8 cellular contexts compared by ENCODE assay signal in genomic region chr21:33266050-33266783, GRCh38. TPM values are rescaled to one million over a fixed set of nuclear protein-coding genes. Genes with fewer than 3 reads are reported as not detected.
DNase-seq lines count a peak whose midpoint lies in the region; ATAC-seq, FAIRE-seq and TF ChIP-seq lines count a peak whose summit lies in the region.

TSS of gene IL10RB (plus strand) at chr21:33266367. CDS start at chr21:33266466, 99 bp downstream.

- H3K9me3 ChIP-seq in HepG2 (ENCODE audit: low read length) = no peaks in the 10 kb centered on the region

- H3K4me1 ChIP-seq in HepG2 (ENCODE audit: insufficient read depth, low read length) = peaks cover 50% of the 10 kb centered on the region

- H3K27ac ChIP-seq in HepG2 (ENCODE audit: extremely low read length, insufficient read depth, low read length) = peak within 1 kb of the TSS; percentile 62

- BruUV-seq in HepG2 (replicated peaks; lab: Mats Ljungman, UMichigan) = no TSS peak

- H3K36me3 ChIP-seq in HepG2 (replicated peaks in 1 of 2; ENCODE audit: control insufficient read depth in 1 of 2, insufficient read depth in 2 of 2, low read length in 2 of 2) = peaks cover 7 to 10% of the 10 kb centered on the region in 2 experiments; a peak in 4 of 5 replicates

- H3K9ac ChIP-seq in HepG2 (ENCODE audit: insufficient read depth, low read depth, low read length) = peak within 1 kb of the TSS; percentile 73

- intact Hi-C loops in HepG2 (cut with micrococcal nuclease; ENCODE audit: unreplicated experiment) = loop anchor here (5.0 kb wide), 2 partner anchors 34 to 64 kb away; no protein-coding TSS in a partner anchor

- POLR2A ChIA-PET in HepG2 (lab: Yijun Ruan, JAX) = interaction anchor here (0.9 to 2.8 kb wide), 3 partner anchors 36 to 63 kb away, joined by 4 to 15 read pairs (median 4); partner anchors contain the start of genes IFNAR1 and IFNAR2

- no peak for TF ChIP-seq RAD21 in HepG2 (CRISPR knock-in tag; IDR thresholded peaks at IDR 0.05)

- peak; percentile 22; the same call in 1 of the 2 replicates for TF ChIP-seq CTCF in HepG2 (CRISPR knock-in tag; IDR thresholded peaks at IDR 0.05)

- no peak within 1 kb of the TSS for H2AFZ ChIP-seq in HepG2 (ENCODE audit: low read length)

- H4K20me1 ChIP-seq in HepG2 (ENCODE audit: insufficient read depth, low read length) = no peaks in the 10 kb centered on the region

- CTCF ChIA-PET in HepG2 (lab: Yijun Ruan, JAX; ENCODE audit: low intra/inter-chr PET ratio, low total read pairs) = no interaction called here

- H3K4me2 ChIP-seq in HepG2 (ENCODE audit: low read depth, low read length) = peak within 1 kb of the TSS; percentile 94

- ATAC-seq in HG03159 (IDR thresholded peaks at IDR 0.05; ENCODE audit: unreplicated experiment) (peak; percentile 41), HepG2 (peak; percentile 85)

- no peak for FAIRE-seq in HepG2 (lab: Jason Lieb, UNC)

- peak in 1 of 2 experiments; percentile 68; a peak in 2 of 4 replicates for TF ChIP-seq POLR2A in HepG2 (IDR thresholded peaks at IDR 0.05; ENCODE audit: insufficient read depth in 1 of 2, low read depth in 2 of 2, low read length in 2 of 2)

- 62% methylated on average over 7 of the region's 60 CpGs for WGBS in HepG2 (ENCODE audit: low lambda C conversion rate)

- H3K79me2 ChIP-seq in HepG2 (ENCODE audit: insufficient read depth, low read length) = no peaks in the 10 kb centered on the region

- DNase-seq in NCI-H2081 (lab: John Stamatoyannopoulos, UW) = peak; percentile 38 to 55
- no peak for DNase-seq in NCI-H2081 treated with DMSO at 0.1 percent for 48 hours (lab: John Stamatoyannopoulos, UW)
- peak; percentile 92 for DNase-seq in NCI-H69 (lab: John Stamatoyannopoulos, UW)
- DNase-seq in activated CD4-positive, alpha-beta T cell treated with anti-CD3 and anti-CD28 coated beads, Interleukin-2, amount 50 U/mL, for 1 hour = peak; percentile 70
- peak; percentile 54 for DNase-seq in dedifferentiated amniotic fluid mesenchymal stem cell (ENCODE audit: extremely low spot score)
- DNase-seq in HepG2 (ENCODE audit: low spot score) = peak; percentile 29
- peak; percentile 59 to 75 for DNase-seq in stimulated activated CD4-positive, alpha-beta T cell treated with anti-CD3 and anti-CD28 coated beads, Interleukin-2, amount 100 ng/mL, for 48 hours

- H3K27me3 ChIP-seq in HepG2 (ENCODE audit: control insufficient read depth in 1 of 2, insufficient read depth in 2 of 2, low read length in 2 of 2) = no peaks in the 10 kb centered on the region; a peak in 1 of 5 replicates

- in situ Hi-C loops in HepG2 (cut with HindIII; ENCODE audit: extremely low pct_ligation_motif_present, low pct_unique_long_range_greater_than_20kb) = no loop called here

- TF ChIP-seq EP300 in HepG2 (IDR thresholded peaks at IDR 0.05; ENCODE audit: low read depth in 2 of 2, low read length in 2 of 2) (no peak), HepG2 (CRISPR knock-in tag; IDR thresholded peaks at IDR 0.05; ENCODE audit: borderline replicate concordance) (no peak)

- H3K4me3 ChIP-seq in HepG2 (replicated peaks in 1 of 3; ENCODE audit: insufficient read depth in 1 of 3, low read depth in 2 of 3, low read length in 3 of 3) = peak within 1 kb of the TSS; percentile 85 to 89 (median 85)

TF ChIP-seq in HepG2, 621 proteins besides CTCF, POLR2A, EP300 and RAD21 (continues in another document):
- TF ChIP-seq ZNF737 (CRISPR knock-in tag; IDR thresholded peaks at IDR 0.05; ENCODE audit: borderline replicate concordance) (no peak), AGO1 (IDR thresholded peaks at IDR 0.05; ENCODE audit: low read depth, low read length, poor library complexity, severe bottlenecking) (peak; percentile 83), ELF1 (CRISPR knock-in tag; IDR thresholded peaks at IDR 0.05) (peak; percentile 83), PRMT3 (CRISPR knock-in tag; IDR thresholded peaks at IDR 0.05; ENCODE audit: borderline replicate concordance, low read depth) (no peak), ZFP91 (CRISPR knock-in tag; IDR thresholded peaks at IDR 0.05; ENCODE audit: borderline replicate concordance) (peak; percentile 49; the same call in 1 of the 2 replicates), RBM39 (IDR thresholded peaks at IDR 0.05; ENCODE audit: low read depth, low read length, poor library complexity, severe bottlenecking) (peak; percentile 55), PLRG1 (conservative IDR thresholded peaks at IDR 0.05) (no peak), MAX (IDR thresholded peaks at IDR 0.05) (peak; percentile 27; the same call in 1 of the 2 replicates), ZNF331 (CRISPR knock-in tag; IDR thresholded peaks at IDR 0.05) (0 out of 2 replicates have a peak, but pooled peaks have one; percentile 40), CENPT (CRISPR knock-in tag; IDR thresholded peaks at IDR 0.05; ENCODE audit: low read depth) (no peak), ZGPAT (CRISPR knock-in tag; IDR thresholded peaks at IDR 0.05) (peak; percentile 77), ZNF549 (CRISPR knock-in tag; IDR thresholded peaks at IDR 0.05) (no peak), ADNP (CRISPR knock-in tag; IDR thresholded peaks at IDR 0.05) (no peak), E2F5 (CRISPR knock-in tag; conservative IDR thresholded peaks at IDR 0.05) (no peak), SOX5 (CRISPR knock-in tag; IDR thresholded peaks at IDR 0.05; ENCODE audit: borderline replicate concordance) (0 out of 2 replicates have a peak, but pooled peaks have one; percentile 15)

RNA-seq across cellular contexts. Expression of gene IL10RB, which starts in this region (rescaled TPM):
- total RNA-seq in HepG2 (2016; rRNA removed; fragmentation: Illumina TruSeq; extraction: Trizol) = 10.7 and 17.4 TPM in 2 replicates
- total RNA-seq in HepG2 (2016; cell fraction: cytosol; rRNA removed; fragmentation: Illumina TruSeq; extraction: Trizol; ENCODE audit: low read depth) = 6.5 and 7.9 TPM in 2 replicates
- 11.7 and 17.3 TPM in 2 replicates for total RNA-seq in HepG2 (2016; cell fraction: insoluble cytoplasmic fraction; rRNA removed; fragmentation: Illumina TruSeq; extraction: Trizol)
- total RNA-seq in HepG2 (2016; cell fraction: membrane; rRNA removed; fragmentation: Illumina TruSeq; extraction: Trizol) = 13.3 and 14.5 TPM in 2 replicates
- 13.1 and 13.5 TPM in 2 replicates for total RNA-seq in HepG2 (2016; cell fraction: nucleus; rRNA removed; fragmentation: Illumina TruSeq; extraction: Trizol)
- polyA plus RNA-seq in HepG2 (2011; rRNA removed) = 18.2 and 19.1 TPM in 2 replicates
- 15.4 and 21.8 TPM in 2 replicates for polyA plus RNA-seq in HepG2 (2011; cell fraction: cytosol; rRNA removed)
- polyA plus RNA-seq in HepG2 (2011; cell fraction: nucleus; rRNA removed) = 5.0 and 8.8 TPM in 2 replicates
- 10.7 and 14.3 TPM in 2 replicates for polyA plus RNA-seq in HepG2 (2012)
- polyA plus RNA-seq in HepG2 (2016; cell fraction: cytosol; fragmentation: Illumina TruSeq; extraction: Trizol; ENCODE audit: low read depth) = 7.2 and 7.5 TPM in 2 replicates
- polyA plus RNA-seq in HepG2 (2016; cell fraction: insoluble cytoplasmic fraction; fragmentation: Illumina TruSeq; extraction: Trizol; ENCODE audit: low read depth) = 9.4 and 9.8 TPM in 2 replicates
- polyA plus RNA-seq in HepG2 (2016; cell fraction: membrane; fragmentation: Illumina TruSeq; extraction: Trizol; ENCODE audit: low read depth) = 10.5 and 10.9 TPM in 2 replicates
- 18.7 and 19.3 TPM in 2 replicates for polyA plus RNA-seq in HepG2 (2016; cell fraction: nucleus; fragmentation: Illumina TruSeq; extraction: Trizol; ENCODE audit: insufficient read depth, low read depth)
- polyA minus RNA-seq in HepG2 (2011; rRNA and poly(A)+ RNA removed; ENCODE audit: low replicate concordance) = 31.7 and 32.4 TPM in 2 replicates
- polyA minus RNA-seq in HepG2 (2011; cell fraction: cytosol; rRNA and poly(A)+ RNA removed) = 11.4 and 11.6 TPM in 2 replicates
- polyA minus RNA-seq in HepG2 (2011; cell fraction: nucleus; rRNA and poly(A)+ RNA removed) = 9.3 and 10.9 TPM in 2 replicates
